8 cellular contexts compared by ENCODE assay signal in genomic region chr6:117602151-117602898, GRCh38. TPM values are rescaled to one million over a fixed set of nuclear protein-coding genes. Genes with fewer than 3 reads are reported as not detected.
A peak's percentile ranks its signal among the peaks of the same experiment; 100 is the strongest.
DNase-seq lines count a peak whose midpoint lies in the region; ATAC-seq, FAIRE-seq and TF ChIP-seq lines count a peak whose summit lies in the region.

GOPC (minus strand) TSS chr6:117602511; CDS start chr6:117602288, 223 bp downstream.

- peaks cover 0 to 2% of the 10 kb centered on the region in 2 experiments; a peak in 2 of 4 replicates for H3K9me3 ChIP-seq in H1 (ENCODE audit: insufficient read depth in 2 of 2, low read depth in 1 of 2, low read length in 1 of 2)

- H3K27ac Mint-ChIP-seq in memory B cell: peak within 1 kb of the TSS; percentile 93

- no peaks in the 10 kb centered on the region for H3K9me3 Mint-ChIP-seq in memory B cell

- no peak within 1 kb of the TSS for H2BK15ac ChIP-seq in H1 (ENCODE audit: low read length)

- no peaks in the 10 kb centered on the region for H3K4me1 ChIP-seq in H1 (replicated peaks in 1 of 4; ENCODE audit: control insufficient read depth in 3 of 4, insufficient read depth in 4 of 4, low read length in 3 of 4)

- peak within 1 kb of the TSS; percentile 82 for H4K5ac ChIP-seq in H1 (ENCODE audit: insufficient read length, low read depth, low read length)

- H3K27me3 Mint-ChIP-seq in memory B cell: no peaks in the 10 kb centered on the region

- peaks cover 0 to 43% of the 10 kb centered on the region in 2 experiments; a peak in 2 of 4 replicates for H3K79me2 ChIP-seq in H1 (ENCODE audit: control insufficient read depth in 1 of 2, insufficient read depth in 2 of 2, low read length in 2 of 2)

- POLR2A ChIA-PET in H1 (lab: Charles Lee; ENCODE audit: partially characterized antibody): interaction anchor here (0.6 to 1.4 kb wide), 9 partner anchors 8 to 331 kb away, joined by 3 to 6 read pairs (median 3); partner anchors contain the start of gene DCBLD1

- peak within 1 kb of the TSS; percentile 91; the same call in 1 of the 2 replicates for H4K8ac ChIP-seq in H1 (ENCODE audit: extremely low read depth, insufficient read depth, low read length)

- no peak within 1 kb of the TSS for H3K23ac ChIP-seq in H1 (ENCODE audit: insufficient read length)

- H4K91ac ChIP-seq in H1 (replicated peaks; ENCODE audit: insufficient read length, low read length): peak within 1 kb of the TSS; percentile 35

- DNase-seq in COLO829 (ENCODE audit: low spot score) (peak; percentile 98), GM20000 (ENCODE audit: low spot score) (peak; percentile 96), HT-29 (ENCODE audit: low spot score) (peak; percentile 96), NOMO-1 (lab: John Stamatoyannopoulos, UW; ENCODE audit: unreplicated experiment in 2 of 2) (peak; percentile 97), H1 (ENCODE audit: low read depth in 1 of 2, low spot score in 2 of 2) (peak; percentile 88 to 91), memory B cell (ENCODE audit: low spot score in 2 of 2) (peak; percentile 84 to 91)
- DNase-seq in activated CD8-positive, alpha-beta memory T cell treated with anti-CD3 and anti-CD28 coated beads for 4 hours (ENCODE audit: low read depth in 2 of 2): peak; percentile 89 to 92
- DNase-seq in stimulated activated CD8-positive, alpha-beta memory T cell treated with anti-CD3 and anti-CD28 coated beads, Interleukin-12 subunit alpha, Interleukin-12 subunit beta, amount 100 ng/mL, for 24 hours (ENCODE audit: extremely low read depth): peak; percentile 85

- peak within 1 kb of the TSS; percentile 98 for H3K4me3 Mint-ChIP-seq in memory B cell

- H3K4me3 ChIP-seq in H1 (ENCODE audit: extremely low read depth in 1 of 4, insufficient read depth in 2 of 4, low read depth in 3 of 4, low read length in 4 of 4): peak within 1 kb of the TSS; percentile 70 to 88 (median 82)

- H2BK12ac ChIP-seq in H1 (ENCODE audit: low read depth, low read length): 0 out of 2 replicates have a peak within 1 kb of the TSS, but pooled peaks have one; percentile 23

- H3K4ac ChIP-seq in H1 (replicated peaks; ENCODE audit: insufficient read length, low read depth, low read length): no peak within 1 kb of the TSS

- peak within 1 kb of the TSS; percentile 71 to 82 for H3K4me2 ChIP-seq in H1 (ENCODE audit: insufficient read depth in 1 of 2, low read depth in 2 of 2, low read length in 2 of 2)

- no peak for TF ChIP-seq EP300 in H1 (IDR thresholded peaks at IDR 0.05; ENCODE audit: borderline replicate concordance in 1 of 2, low read depth in 2 of 2, low read length in 2 of 2)

- peaks cover 3% of the 10 kb centered on the region for H3K36me3 Mint-ChIP-seq in memory B cell

- H3K36me3 ChIP-seq in H1 (ENCODE audit: control insufficient read depth in 2 of 4, insufficient read depth in 4 of 4, low read length in 3 of 4): peaks cover 0 to 15% (median 4%) of the 10 kb centered on the region in 4 experiments; a peak in 3 of 8 replicates

- H2BK20ac ChIP-seq in H1 (ENCODE audit: low read length): no peak within 1 kb of the TSS

- H3K4me1 Mint-ChIP-seq in memory B cell: peaks cover 24% of the 10 kb centered on the region

- CTCF ChIA-PET in H1 (lab: Charles Lee; ENCODE audit: partially characterized antibody): interaction anchor here (0.9 to 2.0 kb wide), 10 partner anchors 9 to 963 kb away, joined by 3 to 9 read pairs (median 3); no protein-coding TSS in a partner anchor

- H2AK5ac ChIP-seq in H1 (ENCODE audit: low read depth, low read length): no peak within 1 kb of the TSS

- H4K20me1 ChIP-seq in H1 (replicated peaks in 1 of 2; ENCODE audit: control insufficient read depth in 1 of 2, insufficient read depth in 2 of 2, low read length in 2 of 2): no peaks in the 10 kb centered on the region

- H2BK120ac ChIP-seq in H1 (replicated peaks; ENCODE audit: low read depth, low read length): no peak within 1 kb of the TSS

- WGBS in H1 (ENCODE audit: extremely low coverage in 1 of 2, insufficient coverage in 1 of 2, insufficient read length in 1 of 2, insufficient replicate concordance in 2 of 2, low coverage in 1 of 2, low lambda C conversion rate in 2 of 2, missing lambda C conversion rate in 1 of 2), 2 experiments: 1% methylated on average over 55 of the region's 60 CpGs; no CpG with 5 or more reads in 1 of the 2 experiments

- H3K18ac ChIP-seq in H1 (ENCODE audit: extremely low read depth, low read length): peak within 1 kb of the TSS; percentile 93

- TF ChIP-seq CTCF in GM20000 (IDR thresholded peaks at IDR 0.05; ENCODE audit: extremely low read depth, missing control alignments) (peak; percentile 4), H1 (IDR thresholded peaks at IDR 0.05; ENCODE audit: control extremely low read depth in 1 of 3, insufficient read depth in 1 of 3, low read depth in 1 of 3, low read length in 3 of 3) (no peak)

- H3K14ac ChIP-seq in H1 (ENCODE audit: insufficient read length): no peak within 1 kb of the TSS

- H3K56ac ChIP-seq in H1 (replicated peaks; ENCODE audit: insufficient read length, low read depth, low read length): peak within 1 kb of the TSS; percentile 62

- H3K27me3 ChIP-seq in H1 (replicated peaks in 1 of 4; ENCODE audit: control insufficient read depth in 3 of 4, extremely low read depth in 1 of 4, insufficient read depth in 3 of 4, low read length in 3 of 4): no peaks in the 10 kb centered on the region

- peak within 1 kb of the TSS; percentile 72 to 91 (median 80) for H3K9ac ChIP-seq in H1 (replicated peaks in 1 of 4; ENCODE audit: extremely low read depth in 1 of 4, low read depth in 3 of 4, low read length in 3 of 4)

- peaks cover 7% of the 10 kb centered on the region for H3K79me1 ChIP-seq in H1 (ENCODE audit: low read depth, low read length)

- H3K23me2 ChIP-seq in H1 (ENCODE audit: low read depth, low read length): peaks cover 5% of the 10 kb centered on the region

- peak within 1 kb of the TSS; percentile 99 for H2AFZ ChIP-seq in H1 (ENCODE audit: low read length)

- peak within 1 kb of the TSS; percentile 90 for H3K27ac ChIP-seq in H1 (ENCODE audit: low read depth, low read length)

- peak; percentile 93 for ATAC-seq in memory B cell (ENCODE audit: low read depth)

- peak; percentile 71 for FAIRE-seq in H1 (lab: Jason Lieb, UNC)

- TF ChIP-seq RAD21 in H1 (IDR thresholded peaks at IDR 0.05 in 1 of 2, conservative IDR thresholded peaks at IDR 0.05 in 1 of 2; ENCODE audit: low read depth in 2 of 2, low read length in 2 of 2): no peak

- TF ChIP-seq POLR2A in H1 (IDR thresholded peaks at IDR 0.05; ENCODE audit: control extremely low read depth in 1 of 2, low read depth in 2 of 2, low read length in 2 of 2): peak; percentile 85

- peak within 1 kb of the TSS; percentile 74 for H2BK5ac ChIP-seq in H1 (ENCODE audit: low read depth, low read length)

TF ChIP-seq in H1, 55 proteins besides CTCF, POLR2A, EP300 and RAD21 (continues in another document):
- TF ChIP-seq POLR2AphosphoS5 (IDR thresholded peaks at IDR 0.05; ENCODE audit: low read depth, low read length) (peak; percentile 86), SP1 (IDR thresholded peaks at IDR 0.05; ENCODE audit: low read depth, low read length) (peak; percentile 53; the same call in 1 of the 2 replicates), TCF12 (IDR thresholded peaks at IDR 0.05; ENCODE audit: low read depth, low read length) (no peak), SRF (IDR thresholded peaks at IDR 0.05; ENCODE audit: low read depth, low read length) (no peak), E2F6 (IDR thresholded peaks at IDR 0.05) (peak; percentile 96), SAP30 (IDR thresholded peaks at IDR 0.05; ENCODE audit: insufficient read depth, insufficient replicate concordance, low read length) (peak; percentile 39), ATF2 (IDR thresholded peaks at IDR 0.05; ENCODE audit: low read length) (no peak), TAF7 (optimal IDR thresholded peaks at IDR 0.05; ENCODE audit: borderline replicate concordance, low read depth, low read length) (peak; percentile 14), SIN3A (conservative IDR thresholded peaks at IDR 0.05 in 1 of 2, IDR thresholded peaks at IDR 0.05 in 1 of 2; ENCODE audit: low read depth in 1 of 2, low read length in 2 of 2) (peak in 1 of 2 experiments; percentile 91; a peak in 2 of 4 replicates), CTBP2 (IDR thresholded peaks at IDR 0.05; ENCODE audit: borderline replicate concordance, insufficient read depth, insufficient read length, low read length) (peak; percentile 48), NRF1 (IDR thresholded peaks at IDR 0.05; ENCODE audit: low read depth, low read length) (peak; percentile 97), TBP (IDR thresholded peaks at IDR 0.05; ENCODE audit: low read depth, low read length) (peak; percentile 71)
- TF ChIP-seq, protein P1, sequence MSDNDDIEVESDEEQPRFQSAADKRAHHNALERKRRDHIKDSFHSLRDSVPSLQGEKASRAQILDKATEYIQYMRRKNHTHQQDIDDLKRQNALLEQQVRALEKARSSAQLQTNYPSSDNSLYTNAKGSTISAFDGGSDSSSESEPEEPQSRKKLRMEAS (IDR thresholded peaks at IDR 0.05): peak; percentile 89

RNA-seq across cellular contexts. Expression of gene GOPC, which starts in this region (rescaled TPM):
- total RNA-seq in HT-29 (2014; rRNA removed; shearing (Covaris generic)): 8.2 and 9.5 TPM in 2 replicates
- total RNA-seq in H1 (2021; fragmentation: NEBNext Ultra II Directional; extraction: Animal tissue kit (Norgen Biotek cat#: 25700)): 19.1 and 19.4 TPM in 2 replicates
- 4.0 and 5.3 TPM in 2 replicates for polyA plus RNA-seq in H1 (2011; rRNA removed)
- 9.8 TPM for polyA plus RNA-seq in H1 (2011; cell fraction: cytosol; rRNA removed)
- 3.9 TPM for polyA plus RNA-seq in H1 (2011; cell fraction: nucleus; rRNA removed)
- polyA plus RNA-seq in H1 (2012, experiment 1 of 2): 7.7 to 15.4 TPM (median 9.4 TPM) in 4 replicates
- polyA plus RNA-seq in H1 (2012, experiment 2 of 2): 0.79 TPM
- 10.3 TPM for polyA plus RNA-seq in H1 (2013, experiment 1 of 2)
- polyA plus RNA-seq in H1 (2013, experiment 2 of 2): 9.9 TPM
- polyA minus RNA-seq in H1 (2011; rRNA and poly(A)+ RNA removed): 6.4 and 8.5 TPM in 2 replicates
- polyA minus RNA-seq in H1 (2011; cell fraction: cytosol; rRNA and poly(A)+ RNA removed): 10.2 TPM
- 11.1 TPM for polyA minus RNA-seq in H1 (2011; cell fraction: nucleus; rRNA and poly(A)+ RNA removed)

Comparison
In these comparisons a context has a peak if more than half of its experiments do, and no peak if none do; other contexts are left out.
1. Peak in every context shown above with its lines: DNase-seq, ATAC-seq, H3K4me3 ChIP-seq and H3K27ac ChIP-seq.